ENCODE assay signal across 9 cellular contexts in genomic region chr10:11227103-11227502, GRCh38.
DNase-seq lines count a peak whose midpoint lies in the region; ATAC-seq, FAIRE-seq and TF ChIP-seq lines count a peak whose summit lies in the region.
"Had no signal": no experiment of that assay in that cellular context is flagged by ENCODE, and none has a peak within 500 bp of the region (broad histone marks: within the 10 kb centered on the region; RNA-seq: fewer than 3 reads in every experiment).

No MANE protein-coding gene starts in this region.

- TF ChIP-seq EP300 in H1 (IDR thresholded peaks at IDR 0.05; ENCODE audit: borderline replicate concordance in 1 of 2, low read depth in 2 of 2, low read length in 2 of 2) (no peak), upper lobe of left lung (IDR thresholded peaks at IDR 0.05) (no peak)

- H4K91ac ChIP-seq in H1 (replicated peaks; ENCODE audit: insufficient read length, low read length): no peak overlapping the region

- CTCF ChIA-PET in H1 (lab: Charles Lee; ENCODE audit: partially characterized antibody): interaction anchor here (1.6 to 1.9 kb wide), 2 partner anchors 11 to 43 kb away, joined by 4 to 5 read pairs; no protein-coding TSS in a partner anchor
- CTCF ChIA-PET in mammary epithelial cell (lab: Charles Lee; ENCODE audit: low non-redundant PET): no interaction called here

- BruUV-seq in mammary epithelial cell (replicated peaks; lab: Mats Ljungman, UMichigan): no TSS peak

- no peak overlapping the region for H4K8ac ChIP-seq in H1 (ENCODE audit: extremely low read depth, insufficient read depth, low read length)

- H2BK15ac ChIP-seq in H1 (ENCODE audit: low read length): 0 out of 2 replicates have a peak overlapping the region, but pooled peaks have one; percentile 3

- peaks cover 0 to 6% (median 2%) of the 10 kb centered on the region in 4 experiments; a peak in 3 of 7 replicates for H3K4me1 ChIP-seq in H1 (replicated peaks in 1 of 4; ENCODE audit: control insufficient read depth in 3 of 4, insufficient read depth in 4 of 4, low read length in 3 of 4)
- H3K4me1 ChIP-seq in upper lobe of left lung: peaks cover 14 to 23% (median 20%) of the 10 kb centered on the region in 4 donors
- H3K4me1 ChIP-seq in right atrium auricular region: peaks cover 0 to 60% of the 10 kb centered on the region in 2 donors
- H3K4me1 ChIP-seq in mammary epithelial cell (ENCODE audit: insufficient read depth, low read length): no peaks in the 10 kb centered on the region

- H3K23ac ChIP-seq in H1 (ENCODE audit: insufficient read length): no peak overlapping the region

- TF ChIP-seq POLR2A in H1 (IDR thresholded peaks at IDR 0.05; ENCODE audit: control extremely low read depth in 1 of 2, low read depth in 2 of 2, low read length in 2 of 2) (no peak), upper lobe of left lung (IDR thresholded peaks at IDR 0.05) (no peak)

- H2AFZ ChIP-seq in H1 (ENCODE audit: low read length) (no peak overlapping the region), mammary epithelial cell (ENCODE audit: low read depth, low read length) (no peak overlapping the region)

- ATAC-seq in GM18519 (IDR thresholded peaks at IDR 0.05; ENCODE audit: low FRiP score, unreplicated experiment) (peak; percentile 38), GM21515 (IDR thresholded peaks at IDR 0.05; ENCODE audit: unreplicated experiment) (peak; percentile 49), HG03378 (IDR thresholded peaks at IDR 0.05; ENCODE audit: unreplicated experiment) (peak; percentile 50), upper lobe of left lung (ENCODE audit: low FRiP score in 2 of 2) (no peak)

- H2BK5ac ChIP-seq in H1 (ENCODE audit: low read depth, low read length): no peak overlapping the region

- in situ Hi-C loops in mammary epithelial cell (cut with MboI; ENCODE audit: low sequenced_read_pairs in 2 of 2): no loop called here

- no peaks in the 10 kb centered on the region; a peak in 1 of 8 replicates for H3K36me3 ChIP-seq in H1 (ENCODE audit: control insufficient read depth in 2 of 4, insufficient read depth in 4 of 4, low read length in 3 of 4)
- peaks cover 0 to 4% (median 0%) of the 10 kb centered on the region in 4 donors for H3K36me3 ChIP-seq in upper lobe of left lung
- peaks cover 1% of the 10 kb centered on the region for H3K36me3 ChIP-seq in right atrium auricular region
- H3K36me3 ChIP-seq in mammary epithelial cell (ENCODE audit: insufficient read depth, low read length): no peaks in the 10 kb centered on the region

- H2AK5ac ChIP-seq in H1 (ENCODE audit: low read depth, low read length): 0 out of 2 replicates have a peak overlapping the region, but pooled peaks have one; percentile 18

- no peaks in the 10 kb centered on the region for H3K23me2 ChIP-seq in H1 (ENCODE audit: low read depth, low read length)

- POLR2A ChIA-PET in H1 (lab: Charles Lee; ENCODE audit: partially characterized antibody): no interaction called here

- no peak overlapping the region for H3K9ac ChIP-seq in H1 (replicated peaks in 1 of 4; ENCODE audit: extremely low read depth in 1 of 4, low read depth in 3 of 4, low read length in 3 of 4)
- no peak overlapping the region for H3K9ac ChIP-seq in mammary epithelial cell (ENCODE audit: insufficient read depth, low read length)

- H3K27me3 ChIP-seq in H1 (replicated peaks in 1 of 4; ENCODE audit: control insufficient read depth in 3 of 4, extremely low read depth in 1 of 4, insufficient read depth in 3 of 4, low read length in 3 of 4) (no peaks in the 10 kb centered on the region), upper lobe of left lung (no peaks in the 10 kb centered on the region), right atrium auricular region (no peaks in the 10 kb centered on the region), mammary epithelial cell (ENCODE audit: insufficient read depth, low read length) (no peaks in the 10 kb centered on the region)

- no peak overlapping the region for H2BK20ac ChIP-seq in H1 (ENCODE audit: low read length)

- H4K5ac ChIP-seq in H1 (ENCODE audit: insufficient read length, low read depth, low read length): no peak overlapping the region

- no peaks in the 10 kb centered on the region for H3K9me3 ChIP-seq in H1 (ENCODE audit: insufficient read depth in 2 of 2, low read depth in 1 of 2, low read length in 1 of 2)
- no peaks in the 10 kb centered on the region for H3K9me3 ChIP-seq in upper lobe of left lung
- H3K9me3 ChIP-seq in right atrium auricular region: no peaks in the 10 kb centered on the region
- H3K9me3 ChIP-seq in mammary epithelial cell (replicated peaks; ENCODE audit: insufficient read depth, low read length): peaks cover 11% of the 10 kb centered on the region

- intact Hi-C loops in mammary epithelial cell (cut with micrococcal nuclease): no loop called here

- peak overlapping the region in 1 of 2 experiments; percentile 21; a peak in 1 of 4 replicates for H3K4me2 ChIP-seq in H1 (ENCODE audit: insufficient read depth in 1 of 2, low read depth in 2 of 2, low read length in 2 of 2)
- no peak overlapping the region for H3K4me2 ChIP-seq in mammary epithelial cell (ENCODE audit: insufficient read depth, low read depth, low read length)

- no peak for TF ChIP-seq RAD21 in H1 (IDR thresholded peaks at IDR 0.05 in 1 of 2, conservative IDR thresholded peaks at IDR 0.05 in 1 of 2; ENCODE audit: low read depth in 2 of 2, low read length in 2 of 2)

- no peak overlapping the region for H3K4ac ChIP-seq in H1 (replicated peaks; ENCODE audit: insufficient read length, low read depth, low read length)

- H4K20me1 ChIP-seq in H1 (replicated peaks in 1 of 2; ENCODE audit: control insufficient read depth in 1 of 2, insufficient read depth in 2 of 2, low read length in 2 of 2) (no peaks in the 10 kb centered on the region), mammary epithelial cell (ENCODE audit: insufficient read depth, low read length) (no peaks in the 10 kb centered on the region)

- FAIRE-seq in H1 (lab: Jason Lieb, UNC): no peak
- FAIRE-seq: keratinocyte had no signal

- dilution Hi-C loops in mammary epithelial cell (cut with HindIII; ENCODE audit: low sequenced_read_pairs): no loop called here

- H3K79me1 ChIP-seq in H1 (ENCODE audit: low read depth, low read length): no peaks in the 10 kb centered on the region; the same call in 1 of the 2 replicates

- H3K14ac ChIP-seq in H1 (ENCODE audit: insufficient read length): no peak overlapping the region

- H3K27ac ChIP-seq in H1 (ENCODE audit: low read depth, low read length): no peak overlapping the region
- peak overlapping the region in 2 of 4 donors; percentile 7 to 15 for H3K27ac ChIP-seq in upper lobe of left lung
- H3K27ac ChIP-seq in right atrium auricular region: no peak overlapping the region
- no peak overlapping the region for H3K27ac ChIP-seq in mammary epithelial cell (ENCODE audit: insufficient read depth, low read depth, low read length)

- no peak for TF ChIP-seq CTCF in H1 (IDR thresholded peaks at IDR 0.05; ENCODE audit: control extremely low read depth in 1 of 3, insufficient read depth in 1 of 3, low read depth in 1 of 3, low read length in 3 of 3)
- TF ChIP-seq CTCF in upper lobe of left lung (IDR thresholded peaks at IDR 0.05): no peak
- TF ChIP-seq CTCF in right atrium auricular region (IDR thresholded peaks at IDR 0.05): no peak
- TF ChIP-seq CTCF in mammary epithelial cell (conservative IDR thresholded peaks at IDR 0.05 in 1 of 2, IDR thresholded peaks at IDR 0.05 in 1 of 2; ENCODE audit: extremely low read depth in 1 of 2, insufficient read depth in 1 of 2, low read depth in 1 of 2, low read length in 2 of 2): no peak

- H3K56ac ChIP-seq in H1 (replicated peaks; ENCODE audit: insufficient read length, low read depth, low read length): no peak overlapping the region

- H3K79me2 ChIP-seq in H1 (ENCODE audit: control insufficient read depth in 1 of 2, insufficient read depth in 2 of 2, low read length in 2 of 2) (no peaks in the 10 kb centered on the region), mammary epithelial cell (ENCODE audit: insufficient read depth, low read length) (no peaks in the 10 kb centered on the region)

- no peak overlapping the region for H3K18ac ChIP-seq in H1 (ENCODE audit: extremely low read depth, low read length)

- H2BK12ac ChIP-seq in H1 (ENCODE audit: low read depth, low read length): no peak overlapping the region; the same call in 1 of the 2 replicates

- H2BK120ac ChIP-seq in H1 (replicated peaks; ENCODE audit: low read depth, low read length): no peak overlapping the region

- DNase-seq in H1 (ENCODE audit: low read depth in 1 of 2, low spot score in 2 of 2): no peak
- no peak for DNase-seq in upper lobe of left lung
- no peak for DNase-seq in dermis blood vessel endothelial cell
- DNase-seq in right atrium auricular region (ENCODE audit: low spot score): no peak
- no peak for DNase-seq in mammary epithelial cell

- H3K4me3 ChIP-seq in H1 (ENCODE audit: extremely low read depth in 1 of 4, insufficient read depth in 2 of 4, low read depth in 3 of 4, low read length in 4 of 4) (no peak overlapping the region), upper lobe of left lung (no peak overlapping the region), right atrium auricular region (no peak overlapping the region), mammary epithelial cell (replicated peaks in 1 of 3; ENCODE audit: insufficient read depth in 1 of 3, low read depth in 2 of 3, low read length in 3 of 3) (no peak overlapping the region)

- 79% methylated on average over 7 of the region's 7 CpGs; no CpG with 5 or more reads in 1 of the 2 experiments for WGBS in H1 (ENCODE audit: extremely low coverage in 1 of 2, insufficient coverage in 1 of 2, insufficient read length in 1 of 2, insufficient replicate concordance in 2 of 2, low coverage in 1 of 2, low lambda C conversion rate in 2 of 2, missing lambda C conversion rate in 1 of 2), 2 experiments
- WGBS in upper lobe of left lung, 2 donors: 69 to 88% methylated on average over 3 to 7 of the region's 7 CpGs
- WGBS in mammary epithelial cell (ENCODE audit: low coverage, missing lambda C conversion rate): 70% methylated on average over 7 of the region's 7 CpGs

TF ChIP-seq in H1, 55 proteins besides CTCF, POLR2A, EP300 and RAD21:
- TF ChIP-seq CTBP2 (IDR thresholded peaks at IDR 0.05; ENCODE audit: borderline replicate concordance, insufficient read depth, insufficient read length, low read length): no peak
- no peak for TF ChIP-seq KDM1A (IDR thresholded peaks at IDR 0.05; ENCODE audit: borderline replicate concordance, low read length)
- TF ChIP-seq SAP30 (IDR thresholded peaks at IDR 0.05; ENCODE audit: insufficient read depth, insufficient replicate concordance, low read length): no peak
- no peak for TF ChIP-seq EGR1 (IDR thresholded peaks at IDR 0.05; ENCODE audit: borderline replicate concordance, low read depth, low read length)
- no peak for TF ChIP-seq RXRA (IDR thresholded peaks at IDR 0.05; ENCODE audit: insufficient read depth, low read depth, low read length)
- TF ChIP-seq RNF2 (IDR thresholded peaks at IDR 0.05; ENCODE audit: borderline replicate concordance, low read depth, low read length, missing control alignments, poor library complexity, severe bottlenecking): no peak
- TF ChIP-seq TAF7 (optimal IDR thresholded peaks at IDR 0.05; ENCODE audit: borderline replicate concordance, low read depth, low read length): no peak
- no peak for TF ChIP-seq SIX5 (IDR thresholded peaks at IDR 0.05; ENCODE audit: low read depth, low read length)
- TF ChIP-seq POLR2AphosphoS5 (IDR thresholded peaks at IDR 0.05; ENCODE audit: low read depth, low read length): no peak

Comparison
In these comparisons a context has a peak if more than half of its experiments do, and no peak if none do; other contexts are left out.
1. ATAC-seq: peak in GM18519 (single experiment), GM21515 (single experiment) and HG03378 (single experiment); none in upper lobe of left lung (0 of 2).